ENCODE assay signal across 1 cellular context in genomic region chr3:37955918-37956317, GRCh38.
TF ChIP-seq lines count a peak whose summit lies in the region.

No MANE protein-coding gene starts in this region.

TF ChIP-seq in H1, 55 proteins besides CTCF, POLR2A, EP300 and RAD21 (continued from another document):
- TF ChIP-seq TAF7 (optimal IDR thresholded peaks at IDR 0.05; ENCODE audit: borderline replicate concordance, low read depth, low read length) (no peak), JUN (IDR thresholded peaks at IDR 0.05; ENCODE audit: low read depth, low read length) (no peak), SIRT6 (IDR thresholded peaks at IDR 0.05; ENCODE audit: low read length) (no peak), TAF1 (IDR thresholded peaks at IDR 0.05; ENCODE audit: low read depth, low read length) (no peak), MAFK (IDR thresholded peaks at IDR 0.05; ENCODE audit: low read depth, low read length) (no peak), SUZ12 (IDR thresholded peaks at IDR 0.05; ENCODE audit: low read length) (no peak), RNF2 (IDR thresholded peaks at IDR 0.05; ENCODE audit: borderline replicate concordance, low read depth, low read length, missing control alignments, poor library complexity, severe bottlenecking) (no peak), TBP (IDR thresholded peaks at IDR 0.05; ENCODE audit: low read depth, low read length) (no peak), RXRA (IDR thresholded peaks at IDR 0.05; ENCODE audit: insufficient read depth, low read depth, low read length) (no peak)
